In the genomic region with DNA sequence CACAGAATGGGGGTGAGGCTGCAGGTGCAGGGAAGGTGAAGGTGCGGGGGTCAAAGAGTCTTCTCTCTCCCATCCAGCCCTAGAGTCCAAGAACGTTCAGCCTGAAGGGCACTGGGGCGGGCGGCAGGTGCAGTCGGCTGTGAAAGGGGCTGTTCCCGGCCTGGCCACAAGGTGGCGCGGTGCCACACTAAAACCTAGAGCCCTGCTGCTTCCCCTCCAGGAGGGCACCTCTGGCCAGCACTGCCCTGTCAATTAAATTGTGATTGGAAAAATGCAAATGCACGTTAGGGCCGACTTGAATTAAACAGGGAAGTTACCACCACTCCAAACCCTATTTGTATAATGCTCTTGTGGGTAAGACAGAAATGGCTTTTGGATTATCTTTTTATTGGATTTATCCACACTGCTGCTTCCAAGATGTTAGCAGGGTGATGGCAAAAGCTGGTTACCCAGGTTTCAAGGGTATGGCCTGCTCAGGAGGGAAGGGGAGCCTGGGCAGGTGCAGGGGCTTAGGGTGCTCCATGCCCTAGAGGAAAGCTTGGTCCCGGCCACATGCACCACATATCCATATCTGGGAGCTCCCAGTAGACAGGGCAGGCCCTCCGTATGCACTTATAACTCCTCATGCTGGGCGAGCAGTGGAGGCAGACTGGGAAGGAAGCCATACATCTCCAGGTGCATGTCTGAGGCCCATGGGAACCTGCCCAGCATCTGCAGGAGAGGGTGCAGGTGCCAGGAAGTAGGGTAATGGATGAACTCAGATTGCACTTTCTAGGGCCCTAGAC, we compare ENCODE assay signal across 8 cellular contexts.
DNase-seq lines count a peak whose midpoint lies in the region; ATAC-seq and TF ChIP-seq lines count a peak whose summit lies in the region.

No MANE protein-coding gene starts in this region.

- ATAC-seq in GM19397 (IDR thresholded peaks at IDR 0.05; ENCODE audit: unreplicated experiment): peak; percentile 57
- ATAC-seq in sciatic nerve: peak; percentile 83
- ATAC-seq in HG03097 (IDR thresholded peaks at IDR 0.05; ENCODE audit: low FRiP score, unreplicated experiment): no peak

- H3K4me3 ChIP-seq in BE2C (ENCODE audit: low read depth, low read length) (no peak overlapping the region), right atrium auricular region (no peak overlapping the region)

- H3K4me1 ChIP-seq in BE2C (no peaks in the 10 kb centered on the region), right atrium auricular region (peaks cover 0 to 88% of the 10 kb centered on the region in 2 donors)

- TF ChIP-seq CTCF in BE2C (IDR thresholded peaks at IDR 0.05; ENCODE audit: low read depth, low read length) (peak; percentile 94), right atrium auricular region (IDR thresholded peaks at IDR 0.05) (peak; percentile 90 to 97)

- no peaks in the 10 kb centered on the region for H3K27me3 ChIP-seq in BE2C
- H3K27me3 ChIP-seq in right atrium auricular region: no peaks in the 10 kb centered on the region

- peak overlapping the region; percentile 87 to 91 for H3K27ac ChIP-seq in right atrium auricular region

- intact Hi-C loops in sciatic nerve (cut with DNase I): loop anchor here (10.0 kb wide), 1 partner anchor 166 kb away; no protein-coding TSS in a partner anchor

- DNase-seq in BE2C (peak; percentile 82), NCI-H146 (lab: John Stamatoyannopoulos, UW) (peak; percentile 86), T-helper 22 cell (ENCODE audit: low read depth) (peak; percentile 6), amniotic stem cell (lab: John Stamatoyannopoulos, UW) (peak; percentile 7), right atrium auricular region (ENCODE audit: low spot score) (peak; percentile 86), sciatic nerve (ENCODE audit: low spot score) (peak; percentile 88)

- H3K9me3 ChIP-seq in BE2C (no peaks in the 10 kb centered on the region), right atrium auricular region (no peaks in the 10 kb centered on the region)

- H3K36me3 ChIP-seq in BE2C (no peaks in the 10 kb centered on the region), right atrium auricular region (peaks cover 22% of the 10 kb centered on the region)

Comparison
In these comparisons a context has a peak if more than half of its experiments do, and no peak if none do; other contexts are left out.
1. DNase-seq: peak in every context shown above with its lines; median percentile 88 in sciatic nerve; 86 in NCI-H146; 86 in right atrium auricular region; 82 in BE2C; 7 in amniotic stem cell; 6 in T-helper 22 cell.